Comparison of ENCODE assay signal across 1 cellular context in the genomic region with DNA sequence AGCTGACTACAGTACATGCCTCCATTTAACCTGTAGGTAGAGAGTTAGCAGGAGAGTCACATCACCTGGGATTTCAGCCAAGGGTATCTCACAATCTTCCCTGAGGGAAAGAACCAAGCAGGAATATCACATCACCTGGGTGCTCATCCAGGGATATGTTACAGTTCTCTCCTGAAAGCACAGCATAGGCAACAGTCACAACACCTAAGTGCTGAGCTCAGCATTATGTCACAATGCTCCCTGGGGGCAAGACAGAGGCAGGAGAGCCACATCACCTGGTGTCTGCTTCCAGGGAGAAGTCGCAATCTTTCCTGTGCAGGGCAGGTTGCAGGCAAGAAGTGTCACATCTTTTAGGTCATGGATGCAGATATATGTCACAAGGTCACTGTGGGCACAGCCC.
TF ChIP-seq lines count a peak whose summit lies in the region.

No MANE protein-coding gene starts in this region.

TF ChIP-seq in K562, 482 proteins besides CTCF, POLR2A, EP300 and RAD21:
- TF ChIP-seq, protein P1, sequence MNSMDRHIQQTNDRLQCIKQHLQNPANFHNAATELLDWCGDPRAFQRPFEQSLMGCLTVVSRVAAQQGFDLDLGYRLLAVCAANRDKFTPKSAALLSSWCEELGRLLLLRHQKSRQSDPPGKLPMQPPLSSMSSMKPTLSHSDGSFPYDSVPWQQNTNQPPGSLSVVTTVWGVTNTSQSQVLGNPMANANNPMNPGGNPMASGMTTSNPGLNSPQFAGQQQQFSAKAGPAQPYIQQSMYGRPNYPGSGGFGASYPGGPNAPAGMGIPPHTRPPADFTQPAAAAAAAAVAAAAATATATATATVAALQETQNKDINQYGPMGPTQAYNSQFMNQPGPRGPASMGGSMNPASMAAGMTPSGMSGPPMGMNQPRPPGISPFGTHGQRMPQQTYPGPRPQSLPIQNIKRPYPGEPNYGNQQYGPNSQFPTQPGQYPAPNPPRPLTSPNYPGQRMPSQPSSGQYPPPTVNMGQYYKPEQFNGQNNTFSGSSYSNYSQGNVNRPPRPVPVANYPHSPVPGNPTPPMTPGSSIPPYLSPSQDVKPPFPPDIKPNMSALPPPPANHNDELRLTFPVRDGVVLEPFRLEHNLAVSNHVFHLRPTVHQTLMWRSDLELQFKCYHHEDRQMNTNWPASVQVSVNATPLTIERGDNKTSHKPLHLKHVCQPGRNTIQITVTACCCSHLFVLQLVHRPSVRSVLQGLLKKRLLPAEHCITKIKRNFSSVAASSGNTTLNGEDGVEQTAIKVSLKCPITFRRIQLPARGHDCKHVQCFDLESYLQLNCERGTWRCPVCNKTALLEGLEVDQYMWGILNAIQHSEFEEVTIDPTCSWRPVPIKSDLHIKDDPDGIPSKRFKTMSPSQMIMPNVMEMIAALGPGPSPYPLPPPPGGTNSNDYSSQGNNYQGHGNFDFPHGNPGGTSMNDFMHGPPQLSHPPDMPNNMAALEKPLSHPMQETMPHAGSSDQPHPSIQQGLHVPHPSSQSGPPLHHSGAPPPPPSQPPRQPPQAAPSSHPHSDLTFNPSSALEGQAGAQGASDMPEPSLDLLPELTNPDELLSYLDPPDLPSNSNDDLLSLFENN (IDR thresholded peaks at IDR 0.05; ENCODE audit: low read depth in 2 of 2, low read length in 2 of 2), result no peak
- TF ChIP-seq SRSF7 (optimal IDR thresholded peaks at IDR 0.05; ENCODE audit: low read depth, low read length) (no peak), HNRNPK (IDR thresholded peaks at IDR 0.05; ENCODE audit: low read depth, low read length, poor library complexity, severe bottlenecking) (no peak), ZNF75A (CRISPR knock-in tag; IDR thresholded peaks at IDR 0.05) (no peak), MAFK (IDR thresholded peaks at IDR 0.05; ENCODE audit: low read length) (peak; percentile 66), MAFG (tag; conservative IDR thresholded peaks at IDR 0.05) (0 out of 2 replicates have a peak, but pooled peaks have one; percentile 14), MAFF (IDR thresholded peaks at IDR 0.05; ENCODE audit: low read length) (peak; percentile 47; the same call in 1 of the 2 replicates)
- TF ChIP-seq, protein P2, sequence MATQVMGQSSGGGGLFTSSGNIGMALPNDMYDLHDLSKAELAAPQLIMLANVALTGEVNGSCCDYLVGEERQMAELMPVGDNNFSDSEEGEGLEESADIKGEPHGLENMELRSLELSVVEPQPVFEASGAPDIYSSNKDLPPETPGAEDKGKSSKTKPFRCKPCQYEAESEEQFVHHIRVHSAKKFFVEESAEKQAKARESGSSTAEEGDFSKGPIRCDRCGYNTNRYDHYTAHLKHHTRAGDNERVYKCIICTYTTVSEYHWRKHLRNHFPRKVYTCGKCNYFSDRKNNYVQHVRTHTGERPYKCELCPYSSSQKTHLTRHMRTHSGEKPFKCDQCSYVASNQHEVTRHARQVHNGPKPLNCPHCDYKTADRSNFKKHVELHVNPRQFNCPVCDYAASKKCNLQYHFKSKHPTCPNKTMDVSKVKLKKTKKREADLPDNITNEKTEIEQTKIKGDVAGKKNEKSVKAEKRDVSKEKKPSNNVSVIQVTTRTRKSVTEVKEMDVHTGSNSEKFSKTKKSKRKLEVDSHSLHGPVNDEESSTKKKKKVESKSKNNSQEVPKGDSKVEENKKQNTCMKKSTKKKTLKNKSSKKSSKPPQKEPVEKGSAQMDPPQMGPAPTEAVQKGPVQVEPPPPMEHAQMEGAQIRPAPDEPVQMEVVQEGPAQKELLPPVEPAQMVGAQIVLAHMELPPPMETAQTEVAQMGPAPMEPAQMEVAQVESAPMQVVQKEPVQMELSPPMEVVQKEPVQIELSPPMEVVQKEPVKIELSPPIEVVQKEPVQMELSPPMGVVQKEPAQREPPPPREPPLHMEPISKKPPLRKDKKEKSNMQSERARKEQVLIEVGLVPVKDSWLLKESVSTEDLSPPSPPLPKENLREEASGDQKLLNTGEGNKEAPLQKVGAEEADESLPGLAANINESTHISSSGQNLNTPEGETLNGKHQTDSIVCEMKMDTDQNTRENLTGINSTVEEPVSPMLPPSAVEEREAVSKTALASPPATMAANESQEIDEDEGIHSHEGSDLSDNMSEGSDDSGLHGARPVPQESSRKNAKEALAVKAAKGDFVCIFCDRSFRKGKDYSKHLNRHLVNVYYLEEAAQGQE (CRISPR knock-in tag; IDR thresholded peaks at IDR 0.05; ENCODE audit: low read depth), result no peak
- TF ChIP-seq, protein P3, sequence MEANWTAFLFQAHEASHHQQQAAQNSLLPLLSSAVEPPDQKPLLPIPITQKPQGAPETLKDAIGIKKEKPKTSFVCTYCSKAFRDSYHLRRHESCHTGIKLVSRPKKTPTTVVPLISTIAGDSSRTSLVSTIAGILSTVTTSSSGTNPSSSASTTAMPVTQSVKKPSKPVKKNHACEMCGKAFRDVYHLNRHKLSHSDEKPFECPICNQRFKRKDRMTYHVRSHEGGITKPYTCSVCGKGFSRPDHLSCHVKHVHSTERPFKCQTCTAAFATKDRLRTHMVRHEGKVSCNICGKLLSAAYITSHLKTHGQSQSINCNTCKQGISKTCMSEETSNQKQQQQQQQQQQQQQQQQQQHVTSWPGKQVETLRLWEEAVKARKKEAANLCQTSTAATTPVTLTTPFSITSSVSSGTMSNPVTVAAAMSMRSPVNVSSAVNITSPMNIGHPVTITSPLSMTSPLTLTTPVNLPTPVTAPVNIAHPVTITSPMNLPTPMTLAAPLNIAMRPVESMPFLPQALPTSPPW (CRISPR knock-in tag; IDR thresholded peaks at IDR 0.05), result no peak
- TF ChIP-seq, protein P4, sequence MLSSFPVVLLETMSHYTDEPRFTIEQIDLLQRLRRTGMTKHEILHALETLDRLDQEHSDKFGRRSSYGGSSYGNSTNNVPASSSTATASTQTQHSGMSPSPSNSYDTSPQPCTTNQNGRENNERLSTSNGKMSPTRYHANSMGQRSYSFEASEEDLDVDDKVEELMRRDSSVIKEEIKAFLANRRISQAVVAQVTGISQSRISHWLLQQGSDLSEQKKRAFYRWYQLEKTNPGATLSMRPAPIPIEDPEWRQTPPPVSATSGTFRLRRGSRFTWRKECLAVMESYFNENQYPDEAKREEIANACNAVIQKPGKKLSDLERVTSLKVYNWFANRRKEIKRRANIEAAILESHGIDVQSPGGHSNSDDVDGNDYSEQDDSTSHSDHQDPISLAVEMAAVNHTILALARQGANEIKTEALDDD (IDR thresholded peaks at IDR 0.05), result no peak
